21 cellular contexts compared by ENCODE assay signal in genomic region chr1:7587108-7587507, GRCh38.
A peak's percentile ranks its signal among the peaks of the same experiment; 100 is the strongest.
DNase-seq lines count a peak whose midpoint lies in the region; ATAC-seq, FAIRE-seq and TF ChIP-seq lines count a peak whose summit lies in the region.
"Had no signal": no experiment of that assay in that cellular context is flagged by ENCODE, and none has a peak within 500 bp of the region (broad histone marks: within the 10 kb centered on the region; RNA-seq: fewer than 3 reads in every experiment).

No MANE protein-coding gene starts in this region.

- H3K4me2 ChIP-seq in HepG2 (ENCODE audit: low read depth, low read length): no peak overlapping the region
- H3K4me2 ChIP-seq: PC-9 had no signal

- no peak for TF ChIP-seq CTCF in right lobe of liver (IDR thresholded peaks at IDR 0.05)
- no peak for TF ChIP-seq CTCF in HepG2 (CRISPR knock-in tag; IDR thresholded peaks at IDR 0.05)
- no peak for TF ChIP-seq CTCF in kidney (IDR thresholded peaks at IDR 0.05; ENCODE audit: borderline replicate concordance, extremely low read depth, insufficient read depth)
- no peak for TF ChIP-seq CTCF in sigmoid colon (IDR thresholded peaks at IDR 0.05)

- FAIRE-seq in HepG2 (lab: Jason Lieb, UNC): no peak
- no peak for FAIRE-seq in kidney (lab: Jason Lieb, UNC)
- FAIRE-seq: A204.1 had no signal

- H3K4me1 ChIP-seq in right lobe of liver: no peaks in the 10 kb centered on the region
- no peaks in the 10 kb centered on the region for H3K4me1 ChIP-seq in HepG2 (ENCODE audit: insufficient read depth, low read length)
- no peaks in the 10 kb centered on the region for H3K4me1 ChIP-seq in kidney (ENCODE audit: control insufficient read depth in 1 of 2, insufficient read depth in 1 of 2, low read depth in 1 of 2, low read length in 2 of 2)
- no peaks in the 10 kb centered on the region for H3K4me1 ChIP-seq in sigmoid colon

- WGBS in right lobe of liver (ENCODE audit: insufficient coverage, low coverage, low lambda C conversion rate, missing lambda C conversion rate): 87% methylated on average over 8 of the region's 14 CpGs
- WGBS in HepG2 (ENCODE audit: low lambda C conversion rate): 67% methylated on average over 12 of the region's 14 CpGs
- 91 to 92% methylated on average over 14 of the region's 14 CpGs for WGBS in sigmoid colon, 2 donors

- TF ChIP-seq EP300 in HepG2 (IDR thresholded peaks at IDR 0.05; ENCODE audit: low read depth in 2 of 2, low read length in 2 of 2) (no peak), HepG2 (CRISPR knock-in tag; IDR thresholded peaks at IDR 0.05; ENCODE audit: borderline replicate concordance) (no peak), sigmoid colon (IDR thresholded peaks at IDR 0.05) (no peak)

- TF ChIP-seq POLR2A in right lobe of liver (IDR thresholded peaks at IDR 0.05): no peak
- no peak for TF ChIP-seq POLR2A in HepG2 (IDR thresholded peaks at IDR 0.05; ENCODE audit: insufficient read depth in 1 of 2, low read depth in 2 of 2, low read length in 2 of 2)
- TF ChIP-seq POLR2A in sigmoid colon (IDR thresholded peaks at IDR 0.05): no peak

- no peak overlapping the region for H3K9ac ChIP-seq in HepG2 (ENCODE audit: insufficient read depth, low read depth, low read length)
- no peak overlapping the region for H3K9ac ChIP-seq in kidney (ENCODE audit: low read length in 2 of 2)
- H3K9ac ChIP-seq: GM23248 had no signal

- H3K9me3 ChIP-seq in right lobe of liver (no peaks in the 10 kb centered on the region), HepG2 (ENCODE audit: low read length) (no peaks in the 10 kb centered on the region), kidney (ENCODE audit: control insufficient read depth in 1 of 2, low read length in 2 of 2) (no peaks in the 10 kb centered on the region), sigmoid colon (no peaks in the 10 kb centered on the region)

- no peak overlapping the region for H2AFZ ChIP-seq in HepG2 (ENCODE audit: low read length)
- H2AFZ ChIP-seq: GM23248, PC-9 had no signal

- no peaks in the 10 kb centered on the region for H4K20me1 ChIP-seq in HepG2 (ENCODE audit: insufficient read depth, low read length)

- BruUV-seq in HepG2 (replicated peaks; lab: Mats Ljungman, UMichigan): no TSS peak

- POLR2A ChIA-PET in HepG2 (lab: Yijun Ruan, JAX): no interaction called here

- no peaks in the 10 kb centered on the region for H3K27me3 ChIP-seq in right lobe of liver
- H3K27me3 ChIP-seq in HepG2 (ENCODE audit: control insufficient read depth in 1 of 2, insufficient read depth in 2 of 2, low read length in 2 of 2): peaks cover 6 to 52% of the 10 kb centered on the region in 2 experiments; a peak in 4 of 5 replicates
- no peaks in the 10 kb centered on the region for H3K27me3 ChIP-seq in sigmoid colon

- in situ Hi-C loops in HepG2 (cut with HindIII; ENCODE audit: extremely low pct_ligation_motif_present, low pct_unique_long_range_greater_than_20kb): no loop called here

- intact Hi-C loops in right lobe of liver (cut with DNase I) (no loop called here), HepG2 (cut with micrococcal nuclease; ENCODE audit: unreplicated experiment) (no loop called here), kidney (cut with DNase I) (no loop called here), sigmoid colon (cut with DNase I) (no loop called here)

- H3K79me2 ChIP-seq in HepG2 (ENCODE audit: insufficient read depth, low read length): no peaks in the 10 kb centered on the region

- H3K36me3 ChIP-seq in right lobe of liver (no peaks in the 10 kb centered on the region), HepG2 (replicated peaks in 1 of 2; ENCODE audit: control insufficient read depth in 1 of 2, insufficient read depth in 2 of 2, low read length in 2 of 2) (no peaks in the 10 kb centered on the region), kidney (ENCODE audit: control insufficient read depth in 1 of 2, insufficient read depth in 2 of 2, low read length in 2 of 2) (no peaks in the 10 kb centered on the region), sigmoid colon (no peaks in the 10 kb centered on the region)

- ATAC-seq in right lobe of liver (no peak), HepG2 (no peak), HG02884 (IDR thresholded peaks at IDR 0.05; ENCODE audit: unreplicated experiment) (no peak), GM19351 (IDR thresholded peaks at IDR 0.05; ENCODE audit: unreplicated experiment) (no peak), GM18519 (IDR thresholded peaks at IDR 0.05; ENCODE audit: low FRiP score, unreplicated experiment) (no peak)
- ATAC-seq: T-cell had no signal

- H3K27ac ChIP-seq in right lobe of liver: no peak overlapping the region
- no peak overlapping the region for H3K27ac ChIP-seq in HepG2 (ENCODE audit: extremely low read length, insufficient read depth, low read length)
- H3K27ac ChIP-seq in kidney (ENCODE audit: low read depth in 2 of 2, low read length in 2 of 2): no peak overlapping the region
- no peak overlapping the region for H3K27ac ChIP-seq in sigmoid colon
- H3K27ac ChIP-seq: GM23248, PC-9, RWPE1 had no signal

- DNase-seq in right lobe of liver: peak in 2 of 3 donors; percentile 18 to 20
- DNase-seq in HepG2 (ENCODE audit: low spot score): no peak
- peak; percentile 37 for DNase-seq in kidney
- peak; percentile 32 for DNase-seq in sigmoid colon
- DNase-seq: COR-L47, DMS79, GM23248, HCEC 1CT, NCI-H1105, NCI-H146, NCI-H2029, NCI-H446, NCI-H526 treated with DMSO at 0.1 percent for 48 hours, PC-9, SHP77 treated with DMSO at 0.1 percent for 48 hours, T-cell had no signal

- no peak for TF ChIP-seq RAD21 in HepG2 (CRISPR knock-in tag; IDR thresholded peaks at IDR 0.05)

- CTCF ChIA-PET in HepG2 (lab: Yijun Ruan, JAX; ENCODE audit: low intra/inter-chr PET ratio, low total read pairs): no interaction called here

- no peak overlapping the region for H3K4me3 ChIP-seq in right lobe of liver
- H3K4me3 ChIP-seq in HepG2 (replicated peaks in 1 of 3; ENCODE audit: insufficient read depth in 1 of 3, low read depth in 2 of 3, low read length in 3 of 3): no peak overlapping the region
- no peak overlapping the region for H3K4me3 ChIP-seq in kidney (ENCODE audit: low read length in 2 of 2)
- H3K4me3 ChIP-seq in sigmoid colon: no peak overlapping the region
- H3K4me3 ChIP-seq: GM23248, PC-9 had no signal

TF ChIP-seq in HepG2, 621 proteins besides CTCF, POLR2A, EP300 and RAD21:
- no peak for TF ChIP-seq JDP2 (CRISPR knock-in tag; IDR thresholded peaks at IDR 0.05; ENCODE audit: borderline replicate concordance)
- no peak for TF ChIP-seq TCF12 (IDR thresholded peaks at IDR 0.05)
- no peak for TF ChIP-seq TCF12 (CRISPR knock-in tag; IDR thresholded peaks at IDR 0.05)
- no peak for TF ChIP-seq SIX4 (CRISPR knock-in tag; IDR thresholded peaks at IDR 0.05)
- TF ChIP-seq TBX2 (CRISPR knock-in tag; IDR thresholded peaks at IDR 0.05; ENCODE audit: borderline replicate concordance): no peak
- TF ChIP-seq ZNF20 (CRISPR knock-in tag; IDR thresholded peaks at IDR 0.05): no peak
- TF ChIP-seq, protein P1, sequence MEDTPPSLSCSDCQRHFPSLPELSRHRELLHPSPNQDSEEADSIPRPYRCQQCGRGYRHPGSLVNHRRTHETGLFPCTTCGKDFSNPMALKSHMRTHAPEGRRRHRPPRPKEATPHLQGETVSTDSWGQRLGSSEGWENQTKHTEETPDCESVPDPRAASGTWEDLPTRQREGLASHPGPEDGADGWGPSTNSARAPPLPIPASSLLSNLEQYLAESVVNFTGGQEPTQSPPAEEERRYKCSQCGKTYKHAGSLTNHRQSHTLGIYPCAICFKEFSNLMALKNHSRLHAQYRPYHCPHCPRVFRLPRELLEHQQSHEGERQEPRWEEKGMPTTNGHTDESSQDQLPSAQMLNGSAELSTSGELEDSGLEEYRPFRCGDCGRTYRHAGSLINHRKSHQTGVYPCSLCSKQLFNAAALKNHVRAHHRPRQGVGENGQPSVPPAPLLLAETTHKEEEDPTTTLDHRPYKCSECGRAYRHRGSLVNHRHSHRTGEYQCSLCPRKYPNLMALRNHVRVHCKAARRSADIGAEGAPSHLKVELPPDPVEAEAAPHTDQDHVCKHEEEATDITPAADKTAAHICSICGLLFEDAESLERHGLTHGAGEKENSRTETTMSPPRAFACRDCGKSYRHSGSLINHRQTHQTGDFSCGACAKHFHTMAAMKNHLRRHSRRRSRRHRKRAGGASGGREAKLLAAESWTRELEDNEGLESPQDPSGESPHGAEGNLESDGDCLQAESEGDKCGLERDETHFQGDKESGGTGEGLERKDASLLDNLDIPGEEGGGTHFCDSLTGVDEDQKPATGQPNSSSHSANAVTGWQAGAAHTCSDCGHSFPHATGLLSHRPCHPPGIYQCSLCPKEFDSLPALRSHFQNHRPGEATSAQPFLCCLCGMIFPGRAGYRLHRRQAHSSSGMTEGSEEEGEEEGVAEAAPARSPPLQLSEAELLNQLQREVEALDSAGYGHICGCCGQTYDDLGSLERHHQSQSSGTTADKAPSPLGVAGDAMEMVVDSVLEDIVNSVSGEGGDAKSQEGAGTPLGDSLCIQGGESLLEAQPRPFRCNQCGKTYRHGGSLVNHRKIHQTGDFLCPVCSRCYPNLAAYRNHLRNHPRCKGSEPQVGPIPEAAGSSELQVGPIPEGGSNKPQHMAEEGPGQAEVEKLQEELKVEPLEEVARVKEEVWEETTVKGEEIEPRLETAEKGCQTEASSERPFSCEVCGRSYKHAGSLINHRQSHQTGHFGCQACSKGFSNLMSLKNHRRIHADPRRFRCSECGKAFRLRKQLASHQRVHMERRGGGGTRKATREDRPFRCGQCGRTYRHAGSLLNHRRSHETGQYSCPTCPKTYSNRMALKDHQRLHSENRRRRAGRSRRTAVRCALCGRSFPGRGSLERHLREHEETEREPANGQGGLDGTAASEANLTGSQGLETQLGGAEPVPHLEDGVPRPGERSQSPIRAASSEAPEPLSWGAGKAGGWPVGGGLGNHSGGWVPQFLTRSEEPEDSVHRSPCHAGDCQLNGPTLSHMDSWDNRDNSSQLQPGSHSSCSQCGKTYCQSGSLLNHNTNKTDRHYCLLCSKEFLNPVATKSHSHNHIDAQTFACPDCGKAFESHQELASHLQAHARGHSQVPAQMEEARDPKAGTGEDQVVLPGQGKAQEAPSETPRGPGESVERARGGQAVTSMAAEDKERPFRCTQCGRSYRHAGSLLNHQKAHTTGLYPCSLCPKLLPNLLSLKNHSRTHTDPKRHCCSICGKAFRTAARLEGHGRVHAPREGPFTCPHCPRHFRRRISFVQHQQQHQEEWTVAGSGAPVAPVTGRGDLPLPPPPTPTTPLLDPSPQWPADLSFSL (CRISPR knock-in tag; IDR thresholded peaks at IDR 0.05): no peak
- no peak for TF ChIP-seq NCOA1 (CRISPR knock-in tag; IDR thresholded peaks at IDR 0.05)
- no peak for TF ChIP-seq ZFX (CRISPR knock-in tag; IDR thresholded peaks at IDR 0.05; ENCODE audit: low read depth)
- no peak for TF ChIP-seq WIZ (CRISPR knock-in tag; IDR thresholded peaks at IDR 0.05)
- TF ChIP-seq MBD4 (IDR thresholded peaks at IDR 0.05; ENCODE audit: borderline replicate concordance, low read length): no peak
